Comparison of ENCODE assay signal across 9 cellular contexts in genomic region chr10:114615600-114616007, GRCh38. TPM values are rescaled to one million over a fixed set of nuclear protein-coding genes. Genes with fewer than 3 reads are reported as not detected.
DNase-seq lines count a peak whose midpoint lies in the region; ATAC-seq lines count a peak whose summit lies in the region.
"Had no signal": no experiment of that assay in that cellular context is flagged by ENCODE, and none has a peak within 500 bp of the region (broad histone marks: within the 10 kb centered on the region; RNA-seq: fewer than 3 reads in every experiment).

No MANE protein-coding gene starts in this region.

- CTCF ChIA-PET in naive thymus-derived CD4-positive, alpha-beta T cell (lab: Charles Lee): no interaction called here

- H3K27me3 Mint-ChIP-seq in naive thymus-derived CD4-positive, alpha-beta T cell: peaks cover 0 to 3% (median 0%) of the 10 kb centered on the region in 5 donors

- POLR2A ChIA-PET in naive thymus-derived CD4-positive, alpha-beta T cell (lab: Charles Lee): no interaction called here

- no peak overlapping the region for H3K27ac ChIP-seq in naive thymus-derived CD4-positive, alpha-beta T cell (ENCODE audit: low read depth, low read length)
- H3K27ac ChIP-seq: C4-2B had no signal

- peaks cover 0 to 5% (median 0%) of the 10 kb centered on the region in 11 donors for H3K9me3 Mint-ChIP-seq in naive thymus-derived CD4-positive, alpha-beta T cell

- H3K27me3 ChIP-seq in naive thymus-derived CD4-positive, alpha-beta T cell (ENCODE audit: control insufficient read depth in 2 of 2, insufficient read depth in 2 of 2, low read length in 2 of 2): no peaks in the 10 kb centered on the region

- no peaks in the 10 kb centered on the region for H3K4me1 ChIP-seq in naive thymus-derived CD4-positive, alpha-beta T cell (ENCODE audit: control insufficient read depth in 2 of 2, insufficient read depth in 2 of 2, low read length in 2 of 2)

- peaks cover 0 to 12% (median 5%) of the 10 kb centered on the region in 7 donors for H3K4me1 Mint-ChIP-seq in naive thymus-derived CD4-positive, alpha-beta T cell

- H3K4me3 ChIP-seq in naive thymus-derived CD4-positive, alpha-beta T cell (ENCODE audit: low read length): no peak overlapping the region

- ATAC-seq in GM18909 (IDR thresholded peaks at IDR 0.05; ENCODE audit: poor library complexity, unreplicated experiment): peak; percentile 93
- ATAC-seq in HG02852 (IDR thresholded peaks at IDR 0.05; ENCODE audit: unreplicated experiment): peak; percentile 87
- ATAC-seq in naive thymus-derived CD4-positive, alpha-beta T cell: no peak

- peak overlapping the region in 2 of 9 donors; percentile 0 to 74 for H3K27ac Mint-ChIP-seq in naive thymus-derived CD4-positive, alpha-beta T cell

- H3K36me3 Mint-ChIP-seq in naive thymus-derived CD4-positive, alpha-beta T cell: peaks cover 0 to 7% (median 0%) of the 10 kb centered on the region in 5 donors

- DNase-seq in ACHN (peak; percentile 63), RPMI8226 (peak; percentile 21), SKM-1 treated with dmso at 0.1 percent for 144 hours (lab: John Stamatoyannopoulos, UW; ENCODE audit: unreplicated experiment) (no peak), SHP77 (lab: John Stamatoyannopoulos, UW) (no peak), NCI-H526 treated with DMSO at 0.1 percent for 48 hours (lab: John Stamatoyannopoulos, UW) (no peak)
- no peak for DNase-seq in naive thymus-derived CD4-positive, alpha-beta T cell

- intact Hi-C loops in naive thymus-derived CD4-positive, alpha-beta T cell (cut with micrococcal nuclease): no loop called here

- in situ Hi-C loops in ACHN (cut with HindIII; ENCODE audit: low pct_ligation_motif_present, low pct_unique_long_range_greater_than_20kb, low sequenced_read_pairs): no loop called here

- H3K4me3 Mint-ChIP-seq in naive thymus-derived CD4-positive, alpha-beta T cell: peak overlapping the region in 1 of 10 donors; percentile 58

- H3K36me3 ChIP-seq in naive thymus-derived CD4-positive, alpha-beta T cell (ENCODE audit: control insufficient read depth in 2 of 3, insufficient read depth in 3 of 3, low read length in 3 of 3): no peaks in the 10 kb centered on the region

- H3K9me3 ChIP-seq in naive thymus-derived CD4-positive, alpha-beta T cell (ENCODE audit: control insufficient read depth in 2 of 3, low read length in 3 of 3): no peaks in the 10 kb centered on the region

RNA-seq across cellular contexts. Expression of gene ABLIM1, which starts 42.5 kb away (rescaled TPM):
- total RNA-seq in naive thymus-derived CD4-positive, alpha-beta T cell: 100 to 1,000 TPM; 109 to 362 (median 258) TPM
- 100 to 1,000 TPM; 372 to 440 TPM for polyA plus RNA-seq in naive thymus-derived CD4-positive, alpha-beta T cell

Comparison
In these comparisons a context has a peak if more than half of its experiments do, and no peak if none do; other contexts are left out.
1. DNase-seq: peak in ACHN (single experiment) and RPMI8226 (single experiment); none in SKM-1 treated with dmso at 0.1 percent for 144 hours (single experiment), naive thymus-derived CD4-positive, alpha-beta T cell (0 of 9), SHP77 (0 of 2) and NCI-H526 treated with DMSO at 0.1 percent for 48 hours (single experiment).